In genomic region chr3:29978036-29978435, GRCh38 we compare ENCODE assay signal across 20 cellular contexts.
"Had no signal": no experiment of that assay in that cellular context is flagged by ENCODE, and none has a peak within 500 bp of the region (broad histone marks: within the 10 kb centered on the region; RNA-seq: fewer than 3 reads in every experiment).

No MANE protein-coding gene starts in this region.

- FAIRE-seq: islet of Langerhans had no signal

- H3K27ac ChIP-seq: adrenal gland, colonic mucosa, esophagus muscularis mucosa, thoracic aorta, upper lobe of right lung had no signal

- H3K4me3 ChIP-seq: adrenal gland, colonic mucosa, esophagus muscularis mucosa, thoracic aorta, upper lobe of right lung had no signal

- H3K36me3 Mint-ChIP-seq: activated CD4-positive, alpha-beta memory T cell treated with anti-CD3 and anti-CD28 coated beads for 36 hours; stimulated activated naive B cell treated with anti-CD40 and anti-IgM and Interleukin-4, amounts not matched to agents 10 μg/mL and 1 μg/mL and 100 μg/mL, for 72 hours had no signal

- H3K4me1 Mint-ChIP-seq: activated CD4-positive, alpha-beta T cell treated with anti-CD3 and anti-CD28 coated beads for 36 hours; nephron; stimulated activated naive B cell treated with anti-CD40 and anti-IgM and Interleukin-4, amounts not matched to agents 10 μg/mL and 1 μg/mL and 100 μg/mL, for 72 hours had no signal

- H3K36me3 ChIP-seq: adrenal gland, colonic mucosa, esophagus muscularis mucosa, thoracic aorta, upper lobe of right lung had no signal

- H3K9me3 ChIP-seq: adrenal gland, colonic mucosa, thoracic aorta, upper lobe of right lung had no signal

- H3K4me3 Mint-ChIP-seq: activated CD4-positive, alpha-beta memory T cell treated with anti-CD3 and anti-CD28 coated beads for 36 hours; activated CD4-positive, alpha-beta T cell treated with anti-CD3 and anti-CD28 coated beads for 36 hours; activated T-helper 1 cell treated with anti-CD3 and anti-CD28 coated beads, Interleukin-12 subunit alpha, Interleukin-12 subunit beta, Interleukin-2, Interleukin-4 antibody, amounts not matched to agents 30 ng/mL and 10 ng/mL and 1 ng/mL, durations not matched to agents 14 hours and 24 hours and 36 hours; endodermal cell; nephron; stimulated activated naive B cell treated with anti-CD40 and anti-IgM and Interleukin-4, amounts not matched to agents 10 μg/mL and 1 μg/mL and 100 μg/mL, for 72 hours had no signal

- ATAC-seq: activated CD4-positive, alpha-beta T cell treated with anti-CD3 and anti-CD28 coated beads for 36 hours; activated naive CD4-positive, alpha-beta T cell treated with anti-CD3 and anti-CD28 coated beads, Interleukin-2, amount 50 U/mL, for 72 hours; stimulated activated naive B cell treated with anti-CD40 and anti-IgM and Interleukin-4, amounts not matched to agents 10 μg/mL and 1 μg/mL and 100 μg/mL, for 72 hours; upper lobe of right lung had no signal

- DNase-seq: activated CD4-positive, alpha-beta memory T cell treated with anti-CD3 and anti-CD28 coated beads for 36 hours; activated CD4-positive, alpha-beta T cell treated with anti-CD3 and anti-CD28 coated beads for 36 hours; activated gamma-delta T cell treated with Interleukin-2 at 50 U/mL for 16 hours; activated T-cell treated with anti-CD3 and anti-CD28 coated beads for 4 hours; adrenal gland; central memory CD4-positive, alpha-beta T cell; colonic mucosa; endodermal cell; left cardiac atrium; mesendoderm; nucleus accumbens; stimulated activated naive B cell treated with anti-CD40 and anti-IgM and Interleukin-4, amounts not matched to agents 10 μg/mL and 1 μg/mL and 100 μg/mL, for 72 hours; T-helper 1 cell; upper lobe of right lung had no signal

- H3K4me1 ChIP-seq: colonic mucosa, esophagus muscularis mucosa, upper lobe of right lung had no signal

- H3K27ac Mint-ChIP-seq: activated CD4-positive, alpha-beta memory T cell treated with anti-CD3 and anti-CD28 coated beads for 36 hours; activated CD4-positive, alpha-beta T cell treated with anti-CD3 and anti-CD28 coated beads for 36 hours; activated naive CD4-positive, alpha-beta T cell treated with anti-CD3 and anti-CD28 coated beads, Interleukin-2, amount 50 U/mL, for 72 hours; activated T-helper 1 cell treated with anti-CD3 and anti-CD28 coated beads, Interleukin-12 subunit alpha, Interleukin-12 subunit beta, Interleukin-2, Interleukin-4 antibody, amounts not matched to agents 30 ng/mL and 10 ng/mL and 1 ng/mL, durations not matched to agents 14 hours and 24 hours and 36 hours; endodermal cell; nephron; stimulated activated naive B cell treated with anti-CD40 and anti-IgM and Interleukin-4, amounts not matched to agents 10 μg/mL and 1 μg/mL and 100 μg/mL, for 72 hours had no signal

- H3K27me3 ChIP-seq: adrenal gland, colonic mucosa, esophagus muscularis mucosa, upper lobe of right lung had no signal
